In the genomic region with DNA sequence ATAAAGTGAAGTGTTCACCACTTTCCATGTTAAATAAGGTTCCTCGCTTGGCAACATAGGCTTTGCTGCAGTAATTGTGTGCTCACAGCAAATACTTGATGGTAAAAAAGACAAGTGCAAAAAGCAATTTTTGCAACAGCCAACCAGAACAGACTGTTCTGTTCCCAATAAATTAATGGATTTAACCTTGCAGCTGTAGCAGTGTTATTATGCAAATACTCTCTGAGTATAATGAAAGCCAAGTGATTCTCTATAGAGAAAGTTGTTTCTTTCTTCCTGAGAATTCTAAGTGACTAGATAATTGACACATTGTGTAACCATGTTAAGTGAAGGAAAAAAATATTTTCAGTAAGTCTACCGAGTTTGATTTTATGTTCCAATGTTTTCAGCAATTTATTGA, we compare ENCODE assay signal across 22 cellular contexts.
"Had no signal": no experiment of that assay in that cellular context is flagged by ENCODE, and none has a peak within 500 bp of the region (broad histone marks: within the 10 kb centered on the region; RNA-seq: fewer than 3 reads in every experiment).

No MANE protein-coding gene starts in this region.

- H3K36me3 ChIP-seq: colonic mucosa, gastrocnemius medialis, heart left ventricle, right atrium auricular region, tibial artery had no signal

- DNase-seq: colonic mucosa; effector CD8-positive, alpha-beta T cell; endodermal cell; foreskin fibroblast; gastrocnemius medialis; heart left ventricle; immature natural killer cell; mucosa of descending colon; naive B cell; stimulated activated CD4-positive, alpha-beta T cell treated with anti-CD3 and anti-CD28 coated beads, Interleukin-12 subunit alpha, Interleukin-12 subunit beta, amount 100 ng/mL, for 4 hours; stimulated activated CD4-positive, alpha-beta T cell treated with anti-CD3 and anti-CD28 coated beads, Interleukin-1b, Interleukin-23, amount 100 ng/mL, for 48 hours; stimulated activated CD4-positive, alpha-beta T cell treated with anti-CD3 and anti-CD28 coated beads, Interleukin-4, amount 100 ng/mL, for 1 hour; stimulated activated CD8-positive, alpha-beta memory T cell treated with anti-CD3 and anti-CD28 coated beads, Interleukin-4, amount 100 ng/mL, for 48 hours; stimulated activated naive CD4-positive, alpha-beta T cell; stimulated activated naive CD8-positive, alpha-beta T cell treated with anti-CD3 and anti-CD28 coated beads, Interleukin-15, amount 100 ng/mL, for 72 hours; tibial artery had no signal

- H3K4me3 ChIP-seq: colonic mucosa, gastrocnemius medialis, heart left ventricle, hepatocyte, lung, mucosa of descending colon, right atrium auricular region, smooth muscle cell, tibial artery had no signal

- H3K27me3 ChIP-seq: colonic mucosa, gastrocnemius medialis, heart left ventricle, hepatocyte, right atrium auricular region, tibial artery had no signal

- H3K9me3 ChIP-seq: colonic mucosa, gastrocnemius medialis, heart left ventricle, mucosa of descending colon, right atrium auricular region, tibial artery had no signal

- H2AFZ ChIP-seq: hepatocyte, parathyroid adenoma had no signal

- H3K4me1 ChIP-seq: colonic mucosa, gastrocnemius medialis, heart left ventricle, parathyroid adenoma, right atrium auricular region, tibial artery had no signal

- H3K27ac ChIP-seq: colonic mucosa, epithelial cell of prostate, gastrocnemius medialis, heart left ventricle, hepatocyte, parathyroid adenoma, right atrium auricular region, tibial artery had no signal
